18 cellular contexts compared by ENCODE assay signal in the genomic region with DNA sequence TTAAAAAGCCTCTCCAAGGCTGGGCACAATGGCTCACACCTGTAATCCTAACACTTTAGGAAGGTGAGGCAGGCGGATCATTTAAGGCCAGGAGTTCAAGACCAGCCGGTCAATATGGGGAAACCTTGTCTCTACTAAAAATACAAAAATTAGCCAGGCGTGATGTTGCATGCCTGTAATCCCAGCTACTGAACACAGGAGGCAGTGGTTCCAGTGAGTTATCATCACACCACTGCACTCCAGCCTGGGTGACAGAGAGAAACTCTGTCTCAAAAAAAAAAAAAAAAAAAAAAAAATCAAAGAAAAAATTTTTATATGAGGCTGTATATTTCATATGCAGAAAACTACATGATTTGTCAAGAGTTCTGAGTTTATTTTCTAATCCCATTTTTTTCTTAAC.
"Had no signal": no experiment of that assay in that cellular context is flagged by ENCODE, and none has a peak within 500 bp of the region (broad histone marks: within the 10 kb centered on the region; RNA-seq: fewer than 3 reads in every experiment).

No MANE protein-coding gene starts in this region.

- H3K9me3 ChIP-seq: testis, upper lobe of left lung had no signal

- H3K27ac ChIP-seq: esophagus muscularis mucosa, heart right ventricle, neutrophil, parathyroid adenoma, testis, upper lobe of left lung had no signal

- H3K9ac ChIP-seq: parathyroid adenoma had no signal

- ATAC-seq: activated CD8-positive, alpha-beta T cell treated with anti-CD3 and anti-CD28 coated beads, Interleukin-2, amount 10 ng/mL, durations not matched to agents 7 days and 5 days; heart right ventricle; left ventricle myocardium superior; sciatic nerve; stimulated activated effector memory CD8-positive, alpha-beta T cell treated with anti-CD3 and anti-CD28 coated beads, Interleukin-12 subunit alpha, Interleukin-12 subunit beta, amount 100 ng/mL, for 72 hours had no signal

- H3K27me3 Mint-ChIP-seq: activated CD4-positive, alpha-beta T cell treated with anti-CD3 and anti-CD28 coated beads, Interleukin-2, amount 10 ng/mL, durations not matched to agents 24 days and 14 days; activated T-cell treated with anti-CD3 and anti-CD28 coated beads, Interleukin-2, amount 50 U/mL, for 24 hours had no signal

- H3K4me1 Mint-ChIP-seq: activated CD4-positive, alpha-beta T cell treated with anti-CD3 and anti-CD28 coated beads, Interleukin-2, amount 10 ng/mL, durations not matched to agents 24 days and 14 days; stimulated activated effector memory CD8-positive, alpha-beta T cell treated with anti-CD3 and anti-CD28 coated beads, Interleukin-12 subunit alpha, Interleukin-12 subunit beta, amount 100 ng/mL, for 72 hours had no signal

- H3K4me1 ChIP-seq: esophagus muscularis mucosa, heart right ventricle, parathyroid adenoma, testis, upper lobe of left lung had no signal

- DNase-seq: activated CD4-positive, alpha-beta T cell treated with anti-CD3 and anti-CD28 coated beads, Interleukin-2, amount 10 ng/mL, durations not matched to agents 24 days and 14 days; activated CD8-positive, alpha-beta T cell treated with anti-CD3 and anti-CD28 coated beads, Interleukin-2, amount 10 ng/mL, durations not matched to agents 7 days and 5 days; activated naive CD4-positive, alpha-beta T cell treated with anti-CD3 and anti-CD28 coated beads, Interleukin-2, amount 50 U/mL, for 16 hours; activated T-cell treated with anti-CD3 and anti-CD28 coated beads, Interleukin-2, amount 50 U/mL, for 24 hours; aorta; effector CD4-positive, alpha-beta T cell; heart right ventricle; left ventricle myocardium superior; stimulated activated CD4-positive, alpha-beta T cell treated with anti-CD3 and anti-CD28 coated beads, Interleukin-4, amount 100 ng/mL, for 24 hours; testis; upper lobe of left lung had no signal

- H3K4me3 ChIP-seq: esophagus muscularis mucosa, heart right ventricle, smooth muscle cell, testis, upper lobe of left lung had no signal

- H3K4me3 Mint-ChIP-seq: activated CD4-positive, alpha-beta T cell treated with anti-CD3 and anti-CD28 coated beads, Interleukin-2, amount 10 ng/mL, durations not matched to agents 24 days and 14 days; activated CD8-positive, alpha-beta T cell treated with anti-CD3 and anti-CD28 coated beads, Interleukin-2, amount 10 ng/mL, durations not matched to agents 7 days and 5 days; activated T-cell treated with anti-CD3 and anti-CD28 coated beads, Interleukin-2, amount 50 U/mL, for 24 hours; stimulated activated effector memory CD8-positive, alpha-beta T cell treated with anti-CD3 and anti-CD28 coated beads, Interleukin-12 subunit alpha, Interleukin-12 subunit beta, amount 100 ng/mL, for 72 hours; T-helper 2 cell treated with Interferon-gamma antibody and Interleukin-4, amounts not matched to agents 5 μg/mL and 100 μg/mL, for 36 hours had no signal

- H3K36me3 Mint-ChIP-seq: stimulated activated effector memory CD8-positive, alpha-beta T cell treated with anti-CD3 and anti-CD28 coated beads, Interleukin-12 subunit alpha, Interleukin-12 subunit beta, amount 100 ng/mL, for 72 hours had no signal

- H3K27ac Mint-ChIP-seq: activated CD4-positive, alpha-beta T cell treated with anti-CD3 and anti-CD28 coated beads, Interleukin-2, amount 10 ng/mL, durations not matched to agents 24 days and 14 days; activated CD8-positive, alpha-beta T cell treated with anti-CD3 and anti-CD28 coated beads, Interleukin-2, amount 10 ng/mL, durations not matched to agents 7 days and 5 days; activated T-cell treated with anti-CD3 and anti-CD28 coated beads, Interleukin-2, amount 50 U/mL, for 24 hours; stimulated activated effector memory CD8-positive, alpha-beta T cell treated with anti-CD3 and anti-CD28 coated beads, Interleukin-12 subunit alpha, Interleukin-12 subunit beta, amount 100 ng/mL, for 72 hours; T-helper 2 cell treated with Interferon-gamma antibody and Interleukin-4, amounts not matched to agents 5 μg/mL and 100 μg/mL, for 36 hours had no signal

- H3K27me3 ChIP-seq: esophagus muscularis mucosa, heart right ventricle, neutrophil, testis, upper lobe of left lung had no signal

- H3K36me3 ChIP-seq: esophagus muscularis mucosa, heart right ventricle, neutrophil, upper lobe of left lung had no signal
